ENCODE assay signal across 28 cellular contexts in the genomic region with DNA sequence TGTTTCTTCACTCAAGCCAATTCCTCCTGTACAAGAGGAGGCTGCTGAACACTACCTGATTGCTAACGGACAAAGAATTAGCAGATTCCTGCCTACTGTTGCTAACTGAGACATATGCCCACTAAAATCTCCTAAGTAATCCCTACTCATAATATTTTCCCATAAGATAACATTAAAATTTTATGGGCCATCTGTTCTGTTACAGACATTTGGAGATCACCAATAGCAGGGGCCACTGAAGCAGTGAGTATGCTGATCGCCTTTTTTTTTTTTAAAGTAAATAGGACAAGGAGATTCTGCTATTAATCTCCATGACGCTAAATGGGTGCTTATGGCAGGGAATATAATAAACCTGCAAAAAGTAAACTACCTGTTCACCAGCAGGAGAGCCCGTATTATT.
DNase-seq lines count a peak whose midpoint lies in the region; ATAC-seq, FAIRE-seq and TF ChIP-seq lines count a peak whose summit lies in the region.
"Had no signal": no experiment of that assay in that cellular context is flagged by ENCODE, and none has a peak within 500 bp of the region (broad histone marks: within the 10 kb centered on the region; RNA-seq: fewer than 3 reads in every experiment).

No MANE protein-coding gene starts in this region.

- DNase-seq in DMS 273 treated with DMSO at 0.1 percent for 48 hours (lab: John Stamatoyannopoulos, UW) (peak; percentile 79), NCI-H1105 treated with DMSO at 0.1 percent for 48 hours (lab: John Stamatoyannopoulos, UW) (peak; percentile 69), NCI-H2171 (lab: John Stamatoyannopoulos, UW) (peak; percentile 49), WTC11 (ENCODE audit: low spot score) (no peak), urothelium cell line (ENCODE audit: low spot score) (no peak), AML-193 (lab: John Stamatoyannopoulos, UW) (no peak)
- DNase-seq: ACHN; activated CD4-positive, alpha-beta T cell treated with anti-CD3 and anti-CD28 coated beads for 36 hours; activated CD8-positive, alpha-beta T cell treated with anti-CD3 and anti-CD28 coated beads, Interleukin-2, amount 10 ng/mL, durations not matched to agents 7 days and 5 days; activated T-cell treated with anti-CD3 and anti-CD28 coated beads for 4 hours; BE2C; CD8-positive, alpha-beta T cell; DMS53; hippocampal formation; left cardiac atrium; MV-4-11; naive thymus-derived CD8-positive, alpha-beta T cell; NCI-H2107; NCI-H510A; SIG-M5; stimulated activated CD4-positive, alpha-beta T cell treated with anti-CD3 and anti-CD28 coated beads, Interleukin-4, amount 100 ng/mL, for 4 hours; SW 1271 had no signal

- no peak for FAIRE-seq in urothelium cell line (lab: Jason Lieb, UNC)
- FAIRE-seq: G401.6 had no signal

- POLR2A ChIA-PET in WTC11 (lab: Charles Lee) = no interaction called here

- H3K36me3 Mint-ChIP-seq in WTC11 = peaks cover 36% of the 10 kb centered on the region

- no peak overlapping the region for H3K4me3 Mint-ChIP-seq in WTC11
- H3K4me3 Mint-ChIP-seq: activated CD4-positive, alpha-beta T cell treated with anti-CD3 and anti-CD28 coated beads for 36 hours; activated CD8-positive, alpha-beta T cell treated with anti-CD3 and anti-CD28 coated beads, Interleukin-2, amount 10 ng/mL, durations not matched to agents 7 days and 5 days; activated naive CD8-positive, alpha-beta T cell; CD8-positive, alpha-beta T cell; naive thymus-derived CD8-positive, alpha-beta T cell; type B pancreatic cell had no signal

- CTCF ChIA-PET in WTC11 (lab: Charles Lee) = no interaction called here

- H3K4me1 Mint-ChIP-seq in WTC11 = peaks cover 43% of the 10 kb centered on the region

- H3K27me3 Mint-ChIP-seq in WTC11 (ENCODE audit: low read depth) = no peaks in the 10 kb centered on the region
- H3K27me3 Mint-ChIP-seq: activated CD4-positive, alpha-beta T cell treated with anti-CD3 and anti-CD28 coated beads for 36 hours; activated naive CD8-positive, alpha-beta T cell; naive thymus-derived CD8-positive, alpha-beta T cell; type B pancreatic cell had no signal

- H3K27ac Mint-ChIP-seq in WTC11 = 0 out of 2 replicates have a peak overlapping the region, but pooled peaks have one; percentile 8
- H3K27ac Mint-ChIP-seq: activated CD4-positive, alpha-beta T cell treated with anti-CD3 and anti-CD28 coated beads for 36 hours; activated CD8-positive, alpha-beta T cell treated with anti-CD3 and anti-CD28 coated beads, Interleukin-2, amount 10 ng/mL, durations not matched to agents 7 days and 5 days; activated naive CD8-positive, alpha-beta T cell; CD8-positive, alpha-beta T cell; type B pancreatic cell had no signal

- no peaks in the 10 kb centered on the region for H3K9me3 Mint-ChIP-seq in WTC11
- H3K9me3 Mint-ChIP-seq: CD8-positive, alpha-beta T cell; naive thymus-derived CD8-positive, alpha-beta T cell; type B pancreatic cell had no signal

- no peak for TF ChIP-seq CTCF in WTC11 (IDR thresholded peaks at IDR 0.05)

- ATAC-seq in WTC11 = no peak
- no peak for ATAC-seq in esophagus mucosa
- ATAC-seq in GM19395 (IDR thresholded peaks at IDR 0.05; ENCODE audit: unreplicated experiment) = no peak
- ATAC-seq: activated CD4-positive, alpha-beta T cell treated with anti-CD3 and anti-CD28 coated beads for 36 hours; activated CD8-positive, alpha-beta T cell treated with anti-CD3 and anti-CD28 coated beads, Interleukin-2, amount 10 ng/mL, durations not matched to agents 7 days and 5 days; CD8-positive, alpha-beta T cell; gastroesophageal sphincter; left cardiac atrium; naive thymus-derived CD8-positive, alpha-beta T cell had no signal

TF ChIP-seq in WTC11, 78 proteins besides CTCF, POLR2A, EP300 and RAD21:
- no peak for TF ChIP-seq CREB1 (CRISPR knock-in tag; IDR thresholded peaks at IDR 0.05)
- TF ChIP-seq ARID4B (CRISPR knock-in tag; IDR thresholded peaks at IDR 0.05; ENCODE audit: borderline replicate concordance) = no peak
TF ChIP-seq in WTC11: peak in this region for 0.

Comparison
In these comparisons a context has a peak if more than half of its experiments do, and no peak if none do; other contexts are left out.
1. DNase-seq: peak in DMS 273 treated with DMSO at 0.1 percent for 48 hours (single experiment), NCI-H1105 treated with DMSO at 0.1 percent for 48 hours (single experiment) and NCI-H2171 (single experiment); none in WTC11 (single experiment), urothelium cell line (single experiment) and AML-193 (0 of 2).